1 cellular context compared by ENCODE assay signal in genomic region chr2:43218221-43218549, GRCh38.
A peak's percentile ranks its signal among the peaks of the same experiment; 100 is the strongest.
TF ChIP-seq lines count a peak whose summit lies in the region.

No MANE protein-coding gene starts in this region.

TF ChIP-seq in H1, 55 proteins besides CTCF, POLR2A, EP300 and RAD21 (continued from another document):
- TF ChIP-seq CHD7 (IDR thresholded peaks at IDR 0.05; ENCODE audit: insufficient replicate concordance, low read length) (peak; percentile 11), NANOG (IDR thresholded peaks at IDR 0.05; ENCODE audit: insufficient read depth, low read depth, low read length, poor library complexity, severe bottlenecking) (no peak)
